ENCODE assay signal across 1 cellular context in the genomic region with DNA sequence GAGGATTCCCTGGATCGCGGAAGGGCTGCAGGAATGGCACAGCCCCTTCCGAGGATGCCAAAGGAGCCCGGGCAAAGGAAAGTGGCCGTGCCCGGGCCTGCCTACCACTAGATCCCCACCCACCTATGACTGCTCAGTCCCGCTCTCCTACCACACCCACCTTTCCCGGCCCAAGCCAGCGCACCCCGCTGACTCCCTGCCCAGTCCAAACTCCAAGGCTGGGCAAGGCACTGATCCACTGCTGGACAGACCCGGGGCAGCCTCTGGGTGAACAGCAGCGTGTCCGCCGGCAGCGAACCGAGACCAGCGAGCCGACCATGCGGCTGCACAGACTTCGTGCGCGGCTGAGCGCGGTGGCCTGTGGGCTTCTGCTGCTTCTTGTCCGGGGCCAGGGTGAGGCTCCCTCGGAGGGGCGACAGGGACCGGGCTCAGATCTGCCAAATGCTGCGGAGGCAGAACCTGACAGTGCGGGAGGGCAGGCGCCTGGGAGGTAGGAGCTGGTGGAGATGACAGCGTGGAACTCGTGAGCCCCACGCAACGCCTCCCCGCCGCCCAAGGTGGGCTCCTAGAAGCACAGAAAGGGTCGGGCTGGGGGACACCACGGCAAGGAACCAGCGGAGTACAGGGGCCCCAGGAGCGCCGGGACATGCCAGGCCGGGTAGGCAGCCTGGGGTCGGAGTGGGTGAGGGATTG.
TF ChIP-seq lines count a peak whose summit lies in the region.

A gene with protein sequence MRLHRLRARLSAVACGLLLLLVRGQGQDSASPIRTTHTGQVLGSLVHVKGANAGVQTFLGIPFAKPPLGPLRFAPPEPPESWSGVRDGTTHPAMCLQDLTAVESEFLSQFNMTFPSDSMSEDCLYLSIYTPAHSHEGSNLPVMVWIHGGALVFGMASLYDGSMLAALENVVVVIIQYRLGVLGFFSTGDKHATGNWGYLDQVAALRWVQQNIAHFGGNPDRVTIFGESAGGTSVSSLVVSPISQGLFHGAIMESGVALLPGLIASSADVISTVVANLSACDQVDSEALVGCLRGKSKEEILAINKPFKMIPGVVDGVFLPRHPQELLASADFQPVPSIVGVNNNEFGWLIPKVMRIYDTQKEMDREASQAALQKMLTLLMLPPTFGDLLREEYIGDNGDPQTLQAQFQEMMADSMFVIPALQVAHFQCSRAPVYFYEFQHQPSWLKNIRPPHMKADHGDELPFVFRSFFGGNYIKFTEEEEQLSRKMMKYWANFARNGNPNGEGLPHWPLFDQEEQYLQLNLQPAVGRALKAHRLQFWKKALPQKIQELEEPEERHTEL (plus strand): TSS at position 198 of the 693 bp plus-strand sequence. CDS start 120 bp downstream, at position 318.

TF ChIP-seq in HepG2, 621 proteins besides CTCF, POLR2A, EP300 and RAD21 (continued from another document and continues in another):
- TF ChIP-seq, protein P1, sequence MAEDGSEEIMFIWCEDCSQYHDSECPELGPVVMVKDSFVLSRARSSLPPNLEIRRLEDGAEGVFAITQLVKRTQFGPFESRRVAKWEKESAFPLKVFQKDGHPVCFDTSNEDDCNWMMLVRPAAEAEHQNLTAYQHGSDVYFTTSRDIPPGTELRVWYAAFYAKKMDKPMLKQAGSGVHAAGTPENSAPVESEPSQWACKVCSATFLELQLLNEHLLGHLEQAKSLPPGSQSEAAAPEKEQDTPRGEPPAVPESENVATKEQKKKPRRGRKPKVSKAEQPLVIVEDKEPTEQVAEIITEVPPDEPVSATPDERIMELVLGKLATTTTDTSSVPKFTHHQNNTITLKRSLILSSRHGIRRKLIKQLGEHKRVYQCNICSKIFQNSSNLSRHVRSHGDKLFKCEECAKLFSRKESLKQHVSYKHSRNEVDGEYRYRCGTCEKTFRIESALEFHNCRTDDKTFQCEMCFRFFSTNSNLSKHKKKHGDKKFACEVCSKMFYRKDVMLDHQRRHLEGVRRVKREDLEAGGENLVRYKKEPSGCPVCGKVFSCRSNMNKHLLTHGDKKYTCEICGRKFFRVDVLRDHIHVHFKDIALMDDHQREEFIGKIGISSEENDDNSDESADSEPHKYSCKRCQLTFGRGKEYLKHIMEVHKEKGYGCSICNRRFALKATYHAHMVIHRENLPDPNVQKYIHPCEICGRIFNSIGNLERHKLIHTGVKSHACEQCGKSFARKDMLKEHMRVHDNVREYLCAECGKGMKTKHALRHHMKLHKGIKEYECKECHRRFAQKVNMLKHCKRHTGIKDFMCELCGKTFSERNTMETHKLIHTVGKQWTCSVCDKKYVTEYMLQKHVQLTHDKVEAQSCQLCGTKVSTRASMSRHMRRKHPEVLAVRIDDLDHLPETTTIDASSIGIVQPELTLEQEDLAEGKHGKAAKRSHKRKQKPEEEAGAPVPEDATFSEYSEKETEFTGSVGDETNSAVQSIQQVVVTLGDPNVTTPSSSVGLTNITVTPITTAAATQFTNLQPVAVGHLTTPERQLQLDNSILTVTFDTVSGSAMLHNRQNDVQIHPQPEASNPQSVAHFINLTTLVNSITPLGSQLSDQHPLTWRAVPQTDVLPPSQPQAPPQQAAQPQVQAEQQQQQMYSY (CRISPR knock-in tag; IDR thresholded peaks at IDR 0.05): 0 out of 2 replicates have a peak, but pooled peaks have one; percentile 70
- TF ChIP-seq, protein P2, sequence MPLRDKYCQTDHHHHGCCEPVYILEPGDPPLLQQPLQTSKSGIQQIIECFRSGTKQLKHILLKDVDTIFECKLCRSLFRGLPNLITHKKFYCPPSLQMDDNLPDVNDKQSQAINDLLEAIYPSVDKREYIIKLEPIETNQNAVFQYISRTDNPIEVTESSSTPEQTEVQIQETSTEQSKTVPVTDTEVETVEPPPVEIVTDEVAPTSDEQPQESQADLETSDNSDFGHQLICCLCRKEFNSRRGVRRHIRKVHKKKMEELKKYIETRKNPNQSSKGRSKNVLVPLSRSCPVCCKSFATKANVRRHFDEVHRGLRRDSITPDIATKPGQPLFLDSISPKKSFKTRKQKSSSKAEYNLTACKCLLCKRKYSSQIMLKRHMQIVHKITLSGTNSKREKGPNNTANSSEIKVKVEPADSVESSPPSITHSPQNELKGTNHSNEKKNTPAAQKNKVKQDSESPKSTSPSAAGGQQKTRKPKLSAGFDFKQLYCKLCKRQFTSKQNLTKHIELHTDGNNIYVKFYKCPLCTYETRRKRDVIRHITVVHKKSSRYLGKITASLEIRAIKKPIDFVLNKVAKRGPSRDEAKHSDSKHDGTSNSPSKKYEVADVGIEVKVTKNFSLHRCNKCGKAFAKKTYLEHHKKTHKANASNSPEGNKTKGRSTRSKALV (CRISPR knock-in tag; IDR thresholded peaks at IDR 0.05): peak; percentile 76; the same call in 1 of the 2 replicates
- TF ChIP-seq KDM5B (CRISPR knock-in tag; IDR thresholded peaks at IDR 0.05; ENCODE audit: borderline replicate concordance): peak; percentile 92; the same call in 1 of the 2 replicates
- TF ChIP-seq ZNF136 (CRISPR knock-in tag; IDR thresholded peaks at IDR 0.05; ENCODE audit: low read depth): peak; percentile 79; the same call in 1 of the 2 replicates
- no peak for TF ChIP-seq SKI (IDR thresholded peaks at IDR 0.05; ENCODE audit: partially characterized antibody)
- TF ChIP-seq, protein P3, sequence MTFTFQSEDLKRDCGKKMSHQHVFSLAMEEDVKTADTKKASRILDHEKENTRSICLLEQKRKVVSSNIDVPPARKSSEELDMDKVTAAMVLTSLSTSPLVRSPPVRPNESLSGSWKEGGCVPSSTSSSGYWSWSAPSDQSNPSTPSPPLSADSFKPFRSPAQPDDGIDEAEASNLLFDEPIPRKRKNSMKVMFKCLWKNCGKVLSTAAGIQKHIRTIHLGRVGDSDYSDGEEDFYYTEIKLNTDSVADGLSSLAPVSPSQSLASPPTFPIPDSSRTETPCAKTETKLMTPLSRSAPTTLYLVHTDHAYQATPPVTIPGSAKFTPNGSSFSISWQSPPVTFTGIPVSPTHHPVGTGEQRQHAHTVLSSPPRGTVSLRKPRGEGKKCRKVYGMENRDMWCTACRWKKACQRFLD (CRISPR knock-in tag; IDR thresholded peaks at IDR 0.05; ENCODE audit: borderline replicate concordance): 0 out of 2 replicates have a peak, but pooled peaks have one; percentile 22
- no peak for TF ChIP-seq SIN3B (IDR thresholded peaks at IDR 0.05; ENCODE audit: low read length)
- TF ChIP-seq, protein P4, sequence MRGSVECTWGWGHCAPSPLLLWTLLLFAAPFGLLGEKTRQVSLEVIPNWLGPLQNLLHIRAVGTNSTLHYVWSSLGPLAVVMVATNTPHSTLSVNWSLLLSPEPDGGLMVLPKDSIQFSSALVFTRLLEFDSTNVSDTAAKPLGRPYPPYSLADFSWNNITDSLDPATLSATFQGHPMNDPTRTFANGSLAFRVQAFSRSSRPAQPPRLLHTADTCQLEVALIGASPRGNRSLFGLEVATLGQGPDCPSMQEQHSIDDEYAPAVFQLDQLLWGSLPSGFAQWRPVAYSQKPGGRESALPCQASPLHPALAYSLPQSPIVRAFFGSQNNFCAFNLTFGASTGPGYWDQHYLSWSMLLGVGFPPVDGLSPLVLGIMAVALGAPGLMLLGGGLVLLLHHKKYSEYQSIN (CRISPR knock-in tag; IDR thresholded peaks at IDR 0.05; ENCODE audit: borderline replicate concordance): no peak
- TF ChIP-seq, protein P5, sequence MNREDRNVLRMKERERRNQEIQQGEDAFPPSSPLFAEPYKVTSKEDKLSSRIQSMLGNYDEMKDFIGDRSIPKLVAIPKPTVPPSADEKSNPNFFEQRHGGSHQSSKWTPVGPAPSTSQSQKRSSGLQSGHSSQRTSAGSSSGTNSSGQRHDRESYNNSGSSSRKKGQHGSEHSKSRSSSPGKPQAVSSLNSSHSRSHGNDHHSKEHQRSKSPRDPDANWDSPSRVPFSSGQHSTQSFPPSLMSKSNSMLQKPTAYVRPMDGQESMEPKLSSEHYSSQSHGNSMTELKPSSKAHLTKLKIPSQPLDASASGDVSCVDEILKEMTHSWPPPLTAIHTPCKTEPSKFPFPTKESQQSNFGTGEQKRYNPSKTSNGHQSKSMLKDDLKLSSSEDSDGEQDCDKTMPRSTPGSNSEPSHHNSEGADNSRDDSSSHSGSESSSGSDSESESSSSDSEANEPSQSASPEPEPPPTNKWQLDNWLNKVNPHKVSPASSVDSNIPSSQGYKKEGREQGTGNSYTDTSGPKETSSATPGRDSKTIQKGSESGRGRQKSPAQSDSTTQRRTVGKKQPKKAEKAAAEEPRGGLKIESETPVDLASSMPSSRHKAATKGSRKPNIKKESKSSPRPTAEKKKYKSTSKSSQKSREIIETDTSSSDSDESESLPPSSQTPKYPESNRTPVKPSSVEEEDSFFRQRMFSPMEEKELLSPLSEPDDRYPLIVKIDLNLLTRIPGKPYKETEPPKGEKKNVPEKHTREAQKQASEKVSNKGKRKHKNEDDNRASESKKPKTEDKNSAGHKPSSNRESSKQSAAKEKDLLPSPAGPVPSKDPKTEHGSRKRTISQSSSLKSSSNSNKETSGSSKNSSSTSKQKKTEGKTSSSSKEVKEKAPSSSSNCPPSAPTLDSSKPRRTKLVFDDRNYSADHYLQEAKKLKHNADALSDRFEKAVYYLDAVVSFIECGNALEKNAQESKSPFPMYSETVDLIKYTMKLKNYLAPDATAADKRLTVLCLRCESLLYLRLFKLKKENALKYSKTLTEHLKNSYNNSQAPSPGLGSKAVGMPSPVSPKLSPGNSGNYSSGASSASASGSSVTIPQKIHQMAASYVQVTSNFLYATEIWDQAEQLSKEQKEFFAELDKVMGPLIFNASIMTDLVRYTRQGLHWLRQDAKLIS (CRISPR knock-in tag; IDR thresholded peaks at IDR 0.05): no peak
- no peak for TF ChIP-seq ZNF235 (CRISPR knock-in tag; IDR thresholded peaks at IDR 0.05; ENCODE audit: borderline replicate concordance)
- no peak for TF ChIP-seq ATM (IDR thresholded peaks at IDR 0.05; ENCODE audit: borderline replicate concordance)
- TF ChIP-seq PHB2 (IDR thresholded peaks at IDR 0.05; ENCODE audit: partially characterized antibody): no peak
- TF ChIP-seq, protein P6, sequence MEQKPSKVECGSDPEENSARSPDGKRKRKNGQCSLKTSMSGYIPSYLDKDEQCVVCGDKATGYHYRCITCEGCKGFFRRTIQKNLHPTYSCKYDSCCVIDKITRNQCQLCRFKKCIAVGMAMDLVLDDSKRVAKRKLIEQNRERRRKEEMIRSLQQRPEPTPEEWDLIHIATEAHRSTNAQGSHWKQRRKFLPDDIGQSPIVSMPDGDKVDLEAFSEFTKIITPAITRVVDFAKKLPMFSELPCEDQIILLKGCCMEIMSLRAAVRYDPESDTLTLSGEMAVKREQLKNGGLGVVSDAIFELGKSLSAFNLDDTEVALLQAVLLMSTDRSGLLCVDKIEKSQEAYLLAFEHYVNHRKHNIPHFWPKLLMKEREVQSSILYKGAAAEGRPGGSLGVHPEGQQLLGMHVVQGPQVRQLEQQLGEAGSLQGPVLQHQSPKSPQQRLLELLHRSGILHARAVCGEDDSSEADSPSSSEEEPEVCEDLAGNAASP (CRISPR knock-in tag; IDR thresholded peaks at IDR 0.05; ENCODE audit: borderline replicate concordance): peak; percentile 63
- TF ChIP-seq YEATS4 (CRISPR knock-in tag; IDR thresholded peaks at IDR 0.05; ENCODE audit: borderline replicate concordance): peak; percentile 78
- TF ChIP-seq HNRNPUL1 (IDR thresholded peaks at IDR 0.05; ENCODE audit: low read depth, low read length): no peak
- peak; percentile 91 for TF ChIP-seq ZNF768 (CRISPR knock-in tag; IDR thresholded peaks at IDR 0.05)
- TF ChIP-seq, protein P7, sequence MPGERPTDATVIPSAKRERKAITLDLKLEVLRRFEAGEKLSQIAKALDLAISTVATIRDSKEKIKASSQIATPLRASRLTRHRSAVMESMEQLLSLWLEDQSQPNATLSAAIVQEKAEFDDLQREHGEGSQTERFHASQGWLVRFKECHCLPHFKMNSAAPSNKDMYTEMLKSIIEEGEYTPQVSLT (CRISPR knock-in tag; IDR thresholded peaks at IDR 0.05; ENCODE audit: borderline replicate concordance, low read depth): no peak
- TF ChIP-seq, protein P8, sequence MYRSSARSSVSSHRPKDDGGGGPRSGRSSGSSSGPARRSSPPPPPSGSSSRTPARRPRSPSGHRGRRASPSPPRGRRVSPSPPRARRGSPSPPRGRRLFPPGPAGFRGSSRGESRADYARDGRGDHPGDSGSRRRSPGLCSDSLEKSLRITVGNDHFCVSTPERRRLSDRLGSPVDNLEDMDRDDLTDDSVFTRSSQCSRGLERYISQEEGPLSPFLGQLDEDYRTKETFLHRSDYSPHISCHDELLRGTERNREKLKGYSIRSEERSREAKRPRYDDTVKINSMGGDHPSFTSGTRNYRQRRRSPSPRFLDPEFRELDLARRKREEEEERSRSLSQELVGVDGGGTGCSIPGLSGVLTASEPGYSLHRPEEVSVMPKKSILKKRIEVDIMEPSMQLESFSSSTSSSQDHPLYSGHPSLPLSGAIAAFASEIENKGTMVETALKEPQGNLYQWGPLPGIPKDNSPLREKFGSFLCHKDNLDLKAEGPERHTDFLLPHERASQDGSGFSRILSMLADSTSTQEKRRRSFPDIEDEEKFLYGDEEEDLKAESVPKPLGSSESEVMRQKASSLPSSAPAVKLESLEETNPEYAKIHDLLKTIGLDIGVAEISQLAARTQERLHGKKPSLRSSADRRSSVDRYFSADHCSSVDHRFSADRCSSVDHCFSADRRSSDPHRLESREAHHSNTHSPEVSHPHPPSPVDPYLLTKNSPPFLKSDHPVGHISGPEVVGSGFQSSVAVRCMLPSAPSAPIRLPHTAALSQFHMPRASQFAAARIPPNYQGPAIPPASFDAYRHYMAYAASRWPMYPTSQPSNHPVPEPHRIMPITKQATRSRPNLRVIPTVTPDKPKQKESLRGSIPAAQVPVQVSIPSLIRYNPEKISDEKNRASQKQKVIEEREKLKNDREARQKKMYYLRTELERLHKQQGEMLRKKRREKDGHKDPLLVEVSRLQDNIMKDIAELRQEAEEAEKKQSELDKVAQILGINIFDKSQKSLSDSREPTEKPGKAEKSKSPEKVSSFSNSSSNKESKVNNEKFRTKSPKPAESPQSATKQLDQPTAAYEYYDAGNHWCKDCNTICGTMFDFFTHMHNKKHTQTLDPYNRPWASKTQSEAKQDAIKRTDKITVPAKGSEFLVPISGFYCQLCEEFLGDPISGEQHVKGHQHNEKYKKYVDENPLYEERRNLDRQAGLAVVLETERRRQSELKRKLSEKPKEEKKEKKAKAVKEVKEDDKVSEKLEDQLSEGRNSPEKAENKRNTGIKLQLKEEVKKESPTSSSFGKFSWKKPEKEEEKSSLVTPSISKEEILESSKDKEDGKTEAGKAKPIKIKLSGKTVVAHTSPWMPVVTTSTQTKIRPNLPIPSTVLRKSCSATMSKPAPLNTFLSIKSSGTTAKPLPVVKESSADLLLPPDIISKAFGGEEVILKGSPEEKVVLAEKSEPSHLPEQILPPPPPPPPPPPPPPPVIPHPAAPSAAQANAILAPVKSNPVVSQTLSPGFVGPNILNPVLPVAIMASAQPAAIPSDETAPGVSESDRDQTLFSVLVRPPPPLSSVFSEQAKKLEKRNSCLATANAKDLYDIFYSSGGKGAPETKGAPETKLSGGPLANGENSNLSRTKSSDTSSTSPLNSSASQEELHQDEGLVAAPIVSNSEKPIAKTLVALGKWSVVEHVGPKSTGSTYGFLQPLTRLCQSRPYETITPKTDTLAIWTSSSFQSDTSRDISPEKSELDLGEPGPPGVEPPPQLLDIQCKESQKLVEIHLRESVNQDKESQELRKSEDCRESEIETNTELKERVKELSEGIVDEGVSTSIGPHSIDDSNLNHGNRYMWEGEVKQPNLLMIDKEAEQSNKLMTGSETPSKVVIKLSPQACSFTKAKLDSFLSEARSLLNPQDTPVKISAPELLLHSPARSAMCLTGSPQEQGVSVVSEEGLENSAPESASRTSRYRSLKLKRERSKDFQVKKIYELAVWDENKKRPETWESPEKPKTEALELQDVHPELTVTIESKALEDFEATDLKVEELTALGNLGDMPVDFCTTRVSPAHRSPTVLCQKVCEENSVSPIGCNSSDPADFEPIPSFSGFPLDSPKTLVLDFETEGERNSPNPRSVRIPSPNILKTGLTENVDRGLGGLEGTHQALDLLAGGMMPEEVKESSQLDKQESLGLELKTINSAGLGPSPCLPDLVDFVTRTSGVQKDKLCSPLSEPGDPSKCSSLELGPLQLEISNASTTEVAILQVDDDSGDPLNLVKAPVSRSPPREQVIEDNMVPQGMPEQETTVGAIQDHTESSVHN (CRISPR knock-in tag; IDR thresholded peaks at IDR 0.05): no peak
- no peak for TF ChIP-seq SMARCE1 (IDR thresholded peaks at IDR 0.05; ENCODE audit: borderline replicate concordance)
- peak; percentile 80 for TF ChIP-seq MED1 (CRISPR knock-in tag; IDR thresholded peaks at IDR 0.05)
- 0 out of 2 replicates have a peak, but pooled peaks have one; percentile 54 for TF ChIP-seq SATB2 (CRISPR knock-in tag; IDR thresholded peaks at IDR 0.05)
- TF ChIP-seq POLR2G (IDR thresholded peaks at IDR 0.05; ENCODE audit: low read depth, low read length): peak; percentile 90
- TF ChIP-seq PHF21A (CRISPR knock-in tag; IDR thresholded peaks at IDR 0.05): peak; percentile 90
